Comparison of ENCODE assay signal across 8 cellular contexts in genomic region chr17:38730526-38731379, GRCh38. TPM values are rescaled to one million over a fixed set of nuclear protein-coding genes. Genes with fewer than 3 reads are reported as not detected.
DNase-seq lines count a peak whose midpoint lies in the region; ATAC-seq lines count a peak whose summit lies in the region.

No MANE protein-coding gene starts in this region.

- H2BK12ac ChIP-seq in trophoblast cell (ENCODE audit: low read length): no peak overlapping the region

- H4K12ac ChIP-seq in trophoblast cell (ENCODE audit: low read depth, low read length): peak overlapping the region; percentile 62

- H2AFZ ChIP-seq in trophoblast cell (ENCODE audit: insufficient read depth, low read length, poor library complexity): peak overlapping the region; percentile 20

- H3K4ac ChIP-seq in trophoblast cell (ENCODE audit: low read depth, low read length): peak overlapping the region; percentile 31

- no peak overlapping the region for H3K23ac ChIP-seq in trophoblast cell (ENCODE audit: low read length)

- WGBS in trophoblast cell (ENCODE audit: extremely low coverage, insufficient coverage, insufficient read length): no CpG with 5 or more reads among the region's 27 CpGs

- peaks cover 81% of the 10 kb centered on the region for H3K4me1 Mint-ChIP-seq in activated naive CD4-positive, alpha-beta T cell treated with anti-CD3 and anti-CD28 coated beads for 36 hours (ENCODE audit: low read depth)

- CTCF ChIA-PET in activated naive CD4-positive, alpha-beta T cell treated with anti-CD3 and anti-CD28 coated beads for 36 hours (lab: Charles Lee): interaction anchor here (0.6 to 2.2 kb wide), 8 partner anchors 15 to 423 kb away, joined by 3 to 14 read pairs (median 4); no protein-coding TSS in a partner anchor

- peak overlapping the region; percentile 30 for H3K14ac ChIP-seq in trophoblast cell (ENCODE audit: low read length)

- peak overlapping the region; percentile 21 for H2BK120ac ChIP-seq in trophoblast cell (ENCODE audit: insufficient read depth, low read length, poor library complexity)

- peak overlapping the region; percentile 44 for H3K18ac ChIP-seq in trophoblast cell (ENCODE audit: low read length)

- peaks cover 0 to 9% of the 10 kb centered on the region in 2 experiments for H3K4me1 ChIP-seq in trophoblast cell (ENCODE audit: control insufficient read depth in 1 of 2, insufficient read depth in 2 of 2, low read length in 2 of 2)

- H3K27ac Mint-ChIP-seq in activated naive CD4-positive, alpha-beta T cell treated with anti-CD3 and anti-CD28 coated beads for 36 hours: peak overlapping the region; percentile 90

- H3K4me3 ChIP-seq in trophoblast cell (ENCODE audit: low read depth, low read length): peak overlapping the region; percentile 73

- peak overlapping the region; percentile 63 for H3K27ac ChIP-seq in trophoblast cell (ENCODE audit: low read depth, low read length)

- peak overlapping the region; percentile 76 for H4K8ac ChIP-seq in trophoblast cell (ENCODE audit: low read depth, low read length)

- peak overlapping the region; percentile 16 for H2BK5ac ChIP-seq in trophoblast cell (ENCODE audit: low read depth, low read length, poor library complexity)

- DNase-seq in NCI-H2171 treated with DMSO at 0.1 percent for 48 hours (lab: John Stamatoyannopoulos, UW) (peak; percentile 55), NCI-H2171 (lab: John Stamatoyannopoulos, UW) (no peak), NCI-H146 treated with DMSO at 0.1 percent for 48 hours (lab: John Stamatoyannopoulos, UW; ENCODE audit: unreplicated experiment) (peak; percentile 16), cardiac septum (ENCODE audit: low spot score) (peak; percentile 90), trophoblast cell (peak in 1 of 2 donors; percentile 42)
- peak; percentile 30 for DNase-seq in activated naive CD4-positive, alpha-beta T cell treated with anti-CD3 and anti-CD28 coated beads for 36 hours

- peak overlapping the region; percentile 94 for H3K4me3 Mint-ChIP-seq in activated naive CD4-positive, alpha-beta T cell treated with anti-CD3 and anti-CD28 coated beads for 36 hours

- intact Hi-C loops in activated naive CD4-positive, alpha-beta T cell treated with anti-CD3 and anti-CD28 coated beads for 36 hours (cut with micrococcal nuclease): loop anchor here (1.0 to 5.0 kb wide), 3 partner anchors 22 to 422 kb away; partner anchors contain the start of genes PLXDC1 and PSMB3
- intact Hi-C loops in cardiac septum (cut with DNase I): loop anchor here (1.0 to 10.0 kb wide), 3 partner anchors 20 to 424 kb away; partner anchors contain the start of genes MLLT6 and PLXDC1

- peak overlapping the region; percentile 76 for H4K91ac ChIP-seq in trophoblast cell (ENCODE audit: low read depth, low read length)

- peaks cover 3% of the 10 kb centered on the region for H3K9me3 Mint-ChIP-seq in activated naive CD4-positive, alpha-beta T cell treated with anti-CD3 and anti-CD28 coated beads for 36 hours

- H3K27me3 Mint-ChIP-seq in activated naive CD4-positive, alpha-beta T cell treated with anti-CD3 and anti-CD28 coated beads for 36 hours (ENCODE audit: low read depth): no peaks in the 10 kb centered on the region

- ATAC-seq in HG03045 (IDR thresholded peaks at IDR 0.05; ENCODE audit: unreplicated experiment): no peak
- no peak for ATAC-seq in HG03521 (IDR thresholded peaks at IDR 0.05; ENCODE audit: unreplicated experiment)

- peaks cover 8% of the 10 kb centered on the region for H3K79me1 ChIP-seq in trophoblast cell (ENCODE audit: low read length)

- H3K9me3 ChIP-seq in trophoblast cell (ENCODE audit: insufficient read depth, low read depth, low read length): no peaks in the 10 kb centered on the region

- H2AK5ac ChIP-seq in trophoblast cell (ENCODE audit: low read length): peak overlapping the region; percentile 4

- peaks cover 23% of the 10 kb centered on the region for H3K36me3 Mint-ChIP-seq in activated naive CD4-positive, alpha-beta T cell treated with anti-CD3 and anti-CD28 coated beads for 36 hours (ENCODE audit: low read depth)

- peaks cover 24 to 28% of the 10 kb centered on the region in 2 experiments for H3K36me3 ChIP-seq in trophoblast cell (ENCODE audit: control insufficient read depth in 1 of 2, insufficient read depth in 2 of 2, low read length in 2 of 2)

- peak overlapping the region; percentile 97 for H3K4me2 ChIP-seq in trophoblast cell (ENCODE audit: low read length)

- peak overlapping the region; percentile 44 for H3K9ac ChIP-seq in trophoblast cell (ENCODE audit: low read length)

- no peaks in the 10 kb centered on the region for H3K27me3 ChIP-seq in trophoblast cell (ENCODE audit: insufficient read depth, low read length)

- peaks cover 6% of the 10 kb centered on the region for H3K79me2 ChIP-seq in trophoblast cell (ENCODE audit: control insufficient read depth, insufficient read depth, low read length, poor library complexity)

RNA-seq across cellular contexts. Expression of gene CISD3, which starts 0.6 kb away (rescaled TPM):
- 10 to 100 TPM; 35.1 to 35.8 TPM for total RNA-seq in activated naive CD4-positive, alpha-beta T cell treated with anti-CD3 and anti-CD28 coated beads for 36 hours
- total RNA-seq in cardiac septum: 67.1 TPM
- 7.1 and 7.8 TPM in 2 replicates for polyA plus RNA-seq in trophoblast cell (2013)

RNA-seq across cellular contexts. Expression of gene PCGF2, which starts 17.4 kb away (rescaled TPM):
- 1 to 10 TPM; 1.2 TPM for total RNA-seq in activated naive CD4-positive, alpha-beta T cell treated with anti-CD3 and anti-CD28 coated beads for 36 hours
- total RNA-seq in cardiac septum: 29.3 TPM
- polyA plus RNA-seq in trophoblast cell (2013): 42.2 and 42.5 TPM in 2 replicates

RNA-seq across cellular contexts. Expression of gene PSMB3, which starts 21.8 kb away (rescaled TPM):
- total RNA-seq in activated naive CD4-positive, alpha-beta T cell treated with anti-CD3 and anti-CD28 coated beads for 36 hours: 100 to 1,000 TPM; 368 to 369 TPM
- total RNA-seq in cardiac septum: 141 TPM
- 299 and 301 TPM in 2 replicates for polyA plus RNA-seq in trophoblast cell (2013)

RNA-seq across cellular contexts. Expression of gene MLLT6, which starts 25.7 kb away (rescaled TPM):
- total RNA-seq in activated naive CD4-positive, alpha-beta T cell treated with anti-CD3 and anti-CD28 coated beads for 36 hours: 100 to 1,000 TPM; 170 to 177 TPM
- 92.2 TPM for total RNA-seq in cardiac septum
- polyA plus RNA-seq in trophoblast cell (2013): 15.3 and 16.2 TPM in 2 replicates

RNA-seq across cellular contexts. Expression of gene EPOP, which starts 56.0 kb away (rescaled TPM):
- total RNA-seq in activated naive CD4-positive, alpha-beta T cell treated with anti-CD3 and anti-CD28 coated beads for 36 hours: 10 to 100 TPM; 17.6 to 19.2 TPM
- total RNA-seq in cardiac septum: 2.3 TPM
- polyA plus RNA-seq in trophoblast cell (2013): 1.8 TPM in 2 replicates

Comparison
In these comparisons a context has a peak if more than half of its experiments do, and no peak if none do; other contexts are left out.
1. RNA of gene PCGF2, which starts 17.4 kb away (total RNA-seq): 29.3 TPM in cardiac septum (single experiment); 1.2 TPM in activated naive CD4-positive, alpha-beta T cell treated with anti-CD3 and anti-CD28 coated beads for 36 hours; every median in the first group is over 10 times any median in the second.